ENCODE assay signal across 1 cellular context in genomic region chr12:116635487-116635886, GRCh38.
TF ChIP-seq lines count a peak whose summit lies in the region.

No MANE protein-coding gene starts in this region.

TF ChIP-seq in GM23338, 12 proteins besides CTCF, POLR2A, EP300 and RAD21 (continued from another document):
- TF ChIP-seq REST (IDR thresholded peaks at IDR 0.05; ENCODE audit: unreplicated experiment) (no peak), EZH2phosphoT487 (IDR thresholded peaks at IDR 0.05; ENCODE audit: unreplicated experiment) (no peak), POLR2AphosphoS5 (IDR thresholded peaks at IDR 0.05; ENCODE audit: low read depth) (no peak), ZNF462 (CRISPR knock-in tag; IDR thresholded peaks at IDR 0.05) (no peak)
